In genomic region chr3:89098964-89099585, GRCh38 we compare ENCODE assay signal across 8 cellular contexts. TPM values are rescaled to one million over a fixed set of nuclear protein-coding genes. Genes with fewer than 3 reads are reported as not detected.
A peak's percentile ranks its signal among the peaks of the same experiment; 100 is the strongest.
DNase-seq lines count a peak whose midpoint lies in the region; ATAC-seq, FAIRE-seq and TF ChIP-seq lines count a peak whose summit lies in the region.

No MANE protein-coding gene starts in this region.

- in situ Hi-C loops in SK-MEL-5 (cut with HindIII; ENCODE audit: low pct_unique_long_range_greater_than_20kb, low sequenced_read_pairs), result no loop called here

- intact Hi-C loops in colonic mucosa (cut with DNase I), result loop anchor here (5.0 kb wide), 1 partner anchor 882 kb away; no protein-coding TSS in a partner anchor
- intact Hi-C loops in upper lobe of right lung (cut with DNase I), result no loop called here

- DNase-seq in A549 (ENCODE audit: low read depth in 1 of 2, low spot score in 1 of 2) (peak; percentile 4 to 54), GM10248 (ENCODE audit: extremely low spot score) (peak; percentile 29), H7 (peak; percentile 27), SK-MEL-5 (ENCODE audit: low read depth, low spot score) (peak; percentile 82), colonic mucosa (peak; percentile 32), medulla oblongata (ENCODE audit: extremely low spot score) (peak; percentile 60), upper lobe of right lung (no peak)

- H3K4me1 ChIP-seq in A549 (no peaks in the 10 kb centered on the region), KMS-11 (ENCODE audit: low read depth, poor library complexity, severe bottlenecking) (peaks cover 2% of the 10 kb centered on the region), colonic mucosa (no peaks in the 10 kb centered on the region), upper lobe of right lung (no peaks in the 10 kb centered on the region)

- FAIRE-seq in A549 (lab: Jason Lieb, UNC), result peak; percentile 51

- POLR2A ChIA-PET in A549 (lab: Yijun Ruan, JAX) (no interaction called here), GM10248 (lab: Yijun Ruan, JAX) (no interaction called here)

- H3K27me3 ChIP-seq in H7 (ENCODE audit: control insufficient read depth, insufficient read depth, low read length) (no peaks in the 10 kb centered on the region), KMS-11 (ENCODE audit: insufficient read depth, low read depth) (no peaks in the 10 kb centered on the region), colonic mucosa (no peaks in the 10 kb centered on the region), upper lobe of right lung (no peaks in the 10 kb centered on the region)

- H3K9ac ChIP-seq in KMS-11, result no peak overlapping the region
- H3K9ac ChIP-seq in colonic mucosa (ENCODE audit: low read depth in 2 of 2, low read length in 2 of 2), result no peak overlapping the region

- H3K9me3 ChIP-seq in A549 (no peaks in the 10 kb centered on the region), colonic mucosa (no peaks in the 10 kb centered on the region), upper lobe of right lung (no peaks in the 10 kb centered on the region)

- H4K20me1 ChIP-seq in KMS-11 (ENCODE audit: insufficient read depth), result no peaks in the 10 kb centered on the region

- CTCF ChIA-PET in A549 (lab: Yijun Ruan, JAX), result no interaction called here
- CTCF ChIA-PET in GM10248 (lab: Yijun Ruan, JAX), result interaction anchor here (2.0 kb wide), 1 partner anchor 880 kb away, joined by 10 read pairs; no protein-coding TSS in a partner anchor

- H3K36me3 ChIP-seq in H7 (replicated peaks; ENCODE audit: control insufficient read depth, insufficient read depth, low read length), result no peaks in the 10 kb centered on the region
- H3K36me3 ChIP-seq in KMS-11 (ENCODE audit: insufficient read depth), result no peaks in the 10 kb centered on the region
- H3K36me3 ChIP-seq in colonic mucosa, result no peaks in the 10 kb centered on the region
- no peaks in the 10 kb centered on the region for H3K36me3 ChIP-seq in upper lobe of right lung

- no peak overlapping the region for H3K4me2 ChIP-seq in A549
- H3K4me2 ChIP-seq in KMS-11, result no peak overlapping the region

- H3K4me3 ChIP-seq in A549, result no peak overlapping the region
- H3K4me3 ChIP-seq in H7 (ENCODE audit: insufficient read depth, low read depth, low read length), result no peak overlapping the region
- no peak overlapping the region for H3K4me3 ChIP-seq in KMS-11 (IDR thresholded peaks at IDR 0.05; ENCODE audit: insufficient read depth, low read depth, low read length)
- no peak overlapping the region for H3K4me3 ChIP-seq in colonic mucosa
- no peak overlapping the region for H3K4me3 ChIP-seq in upper lobe of right lung

- peak; percentile 66 for TF ChIP-seq CTCF in A549 (IDR thresholded peaks at IDR 0.05)
- peak; percentile 92 for TF ChIP-seq CTCF in GM10248 (IDR thresholded peaks at IDR 0.05; ENCODE audit: control extremely low read depth, extremely low read depth, low read depth, missing control alignments)
- peak; percentile 89 for TF ChIP-seq CTCF in KMS-11 (conservative IDR thresholded peaks at IDR 0.05; ENCODE audit: low read depth, low read length)
- peak; percentile 95 for TF ChIP-seq CTCF in colonic mucosa (IDR thresholded peaks at IDR 0.05)
- peak; percentile 94 for TF ChIP-seq CTCF in upper lobe of right lung (IDR thresholded peaks at IDR 0.05)

- H3K79me2 ChIP-seq in KMS-11 (ENCODE audit: insufficient read depth, low read depth), result no peaks in the 10 kb centered on the region

- H2AFZ ChIP-seq in KMS-11 (ENCODE audit: low read depth), result no peak overlapping the region

- peak; percentile 62 to 77; a peak in 5 of 6 replicates for ATAC-seq in A549
- ATAC-seq in upper lobe of right lung, result peak; percentile 90

- peak; percentile 44 to 61; a peak in 4 of 5 replicates for TF ChIP-seq RAD21 in A549 (conservative IDR thresholded peaks at IDR 0.05 in 1 of 2, IDR thresholded peaks at IDR 0.05 in 1 of 2)

- no peak for TF ChIP-seq EP300 in A549 (IDR thresholded peaks at IDR 0.05)

- no peak for TF ChIP-seq POLR2A in A549 (IDR thresholded peaks at IDR 0.05; ENCODE audit: low read length)

- no peak overlapping the region for H3K27ac ChIP-seq in A549
- H3K27ac ChIP-seq in KMS-11, result no peak overlapping the region
- no peak overlapping the region for H3K27ac ChIP-seq in colonic mucosa
- H3K27ac ChIP-seq in upper lobe of right lung, result no peak overlapping the region

- 5% methylated on average over 8 of the region's 8 CpGs for WGBS in A549 (ENCODE audit: missing lambda C conversion rate)

TF ChIP-seq in A549, 52 proteins besides CTCF, POLR2A, EP300 and RAD21:
- TF ChIP-seq SMC3 (IDR thresholded peaks at IDR 0.05), result peak; percentile 68; the same call in 2 of the 3 replicates
- TF ChIP-seq NPAS2 (CRISPR knock-in tag; IDR thresholded peaks at IDR 0.05; ENCODE audit: borderline replicate concordance), result no peak

RNA-seq across cellular contexts. Expression of gene EPHA3, which starts 8.3 kb away (rescaled TPM):
- polyA plus RNA-seq in A549 (2011; rRNA removed), result not detected in 2 replicates
- not detected in 2 replicates for polyA plus RNA-seq in A549 (2012; cell fraction: cytosol; rRNA removed)
- polyA plus RNA-seq in A549 (2012; cell fraction: nucleus; rRNA removed), result not detected in 2 replicates
- not detected in 3 replicates for polyA plus RNA-seq in A549 (2017; fragmentation: RNase III; extraction: RNeasy Plus Mini Kit Qiagen cat#74134 plus additional on column Dnase treatment)
- polyA minus RNA-seq in A549 (2011; rRNA and poly(A)+ RNA removed), result not detected in 2 replicates
- 0.31 and 0.33 TPM in 2 replicates for total RNA-seq in H7 (2014; rRNA removed; shearing (Covaris generic))
- 40.8 and 43.2 TPM in 2 replicates for total RNA-seq in SK-MEL-5 (2014; rRNA removed; shearing (Covaris generic))
- 21.8 and 26.8 TPM in 2 replicates for polyA plus RNA-seq in SK-MEL-5 (2015; cell fraction: cytosol; rRNA removed)
- polyA plus RNA-seq in SK-MEL-5 (2015; cell fraction: nucleus; rRNA removed), result 18.9 and 21.3 TPM in 2 replicates
- 1 to 10 TPM; 1.7 to 2.4 TPM for total RNA-seq in colonic mucosa
- total RNA-seq in upper lobe of right lung, result 5.1 TPM
